27 cellular contexts compared by ENCODE assay signal in the genomic region with DNA sequence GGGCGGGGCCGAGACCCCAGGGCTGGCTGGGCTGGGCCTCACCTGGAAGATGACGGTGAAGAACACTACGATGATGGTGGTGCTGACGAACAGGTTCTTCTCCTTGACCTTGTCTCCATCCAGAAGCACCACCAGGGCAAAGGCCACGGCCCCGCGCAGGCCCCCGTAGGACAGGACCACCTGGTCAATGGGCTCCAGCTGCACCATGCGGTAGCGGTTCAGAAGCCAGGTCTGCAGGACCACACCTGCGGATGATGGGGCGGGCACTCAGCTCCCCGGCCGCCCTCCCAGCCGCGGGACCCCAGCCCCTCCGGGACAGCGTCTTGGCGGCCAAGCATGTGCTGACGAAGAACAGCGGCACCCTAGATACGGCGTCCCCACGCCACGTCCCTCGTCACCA.
"Had no signal": no experiment of that assay in that cellular context is flagged by ENCODE, and none has a peak within 500 bp of the region (broad histone marks: within the 10 kb centered on the region; RNA-seq: fewer than 3 reads in every experiment).

No MANE protein-coding gene starts in this region.

- H3K9me3 Mint-ChIP-seq: naive B cell; naive thymus-derived CD8-positive, alpha-beta T cell; natural killer cell treated with Interleukin-12 subunit alpha and Interleukin-12 subunit beta and Interleukin-15 and Interleukin-18, amount 100 ng/mL, for 72 hours; nephron progenitor cell; neural crest cell; stimulated activated effector memory CD8-positive, alpha-beta T cell treated with anti-CD3 and anti-CD28 coated beads, Interleukin-12 subunit alpha, Interleukin-12 subunit beta, amount 100 ng/mL, for 72 hours; stimulated activated naive CD8-positive, alpha-beta T cell treated with anti-CD3 and anti-CD28 coated beads, Interleukin-15, amount 100 ng/mL, for 72 hours had no signal

- H3K4me1 Mint-ChIP-seq: nephron progenitor cell, neural crest cell had no signal

- H3K27ac ChIP-seq: pancreas, prostate gland, right atrium auricular region, right lobe of liver, sigmoid colon, thoracic aorta, thyroid gland, upper lobe of left lung, vagina had no signal

- H3K4me1 ChIP-seq: pancreas, prostate gland, right lobe of liver, sigmoid colon, thyroid gland, vagina had no signal

- H3K36me3 ChIP-seq: pancreas, prostate gland, right atrium auricular region, right lobe of liver, sigmoid colon, thoracic aorta, thyroid gland, upper lobe of left lung, vagina had no signal

- H3K36me3 Mint-ChIP-seq: naive B cell; naive thymus-derived CD8-positive, alpha-beta T cell; natural killer cell treated with Interleukin-12 subunit alpha and Interleukin-12 subunit beta and Interleukin-15 and Interleukin-18, amount 100 ng/mL, for 72 hours; stimulated activated effector memory CD8-positive, alpha-beta T cell treated with anti-CD3 and anti-CD28 coated beads, Interleukin-12 subunit alpha, Interleukin-12 subunit beta, amount 100 ng/mL, for 72 hours had no signal

- H3K9me3 ChIP-seq: pancreas, prostate gland, right atrium auricular region, right lobe of liver, sigmoid colon, thoracic aorta, thyroid gland, tibial nerve, upper lobe of left lung, vagina had no signal

- H3K27me3 ChIP-seq: right lobe of liver, vagina had no signal

- DNase-seq: naive B cell; naive thymus-derived CD8-positive, alpha-beta T cell; nephron progenitor cell; occipital lobe; right lobe of liver; sigmoid colon; small intestine; stimulated activated CD4-positive, alpha-beta T cell treated with anti-CD3 and anti-CD28 coated beads, Interleukin-15, amount 100 ng/mL, for 24 hours; stimulated activated CD4-positive, alpha-beta T cell treated with anti-CD3 and anti-CD28 coated beads, Interleukin-2, amount 100 ng/mL, for 24 hours; stimulated activated CD4-positive, alpha-beta T cell treated with anti-CD3 and anti-CD28 coated beads, Interleukin-2, amount 100 ng/mL, for 48 hours; stimulated activated CD4-positive, alpha-beta T cell treated with anti-CD3 and anti-CD28 coated beads, Interleukin-4, amount 100 ng/mL, for 24 hours; stimulated activated naive CD4-positive, alpha-beta T cell; stimulated activated naive CD8-positive, alpha-beta T cell treated with anti-CD3 and anti-CD28 coated beads, Interleukin-15, amount 100 ng/mL, for 72 hours; stimulated activated naive CD8-positive, alpha-beta T cell treated with anti-CD3 and anti-CD28 coated beads, Interleukin-15, Interleukin-2, amounts not matched to agents 100 U/mL and 50 U/mL, for 24 hours; substantia nigra; thyroid gland; trophoblast cell had no signal

- H3K4me3 Mint-ChIP-seq: naive B cell; naive thymus-derived CD8-positive, alpha-beta T cell; natural killer cell treated with Interleukin-12 subunit alpha and Interleukin-12 subunit beta and Interleukin-15 and Interleukin-18, amount 100 ng/mL, for 72 hours; nephron progenitor cell; neural crest cell; stimulated activated effector memory CD8-positive, alpha-beta T cell treated with anti-CD3 and anti-CD28 coated beads, Interleukin-12 subunit alpha, Interleukin-12 subunit beta, amount 100 ng/mL, for 72 hours; stimulated activated naive CD8-positive, alpha-beta T cell treated with anti-CD3 and anti-CD28 coated beads, Interleukin-15, amount 100 ng/mL, for 72 hours had no signal

- ATAC-seq: naive thymus-derived CD8-positive, alpha-beta T cell; natural killer cell treated with Interleukin-12 subunit alpha and Interleukin-12 subunit beta and Interleukin-15 and Interleukin-18, amount 100 ng/mL, for 72 hours; pancreas; right lobe of liver; stimulated activated effector memory CD8-positive, alpha-beta T cell treated with anti-CD3 and anti-CD28 coated beads, Interleukin-12 subunit alpha, Interleukin-12 subunit beta, amount 100 ng/mL, for 72 hours; stimulated activated naive CD8-positive, alpha-beta T cell treated with anti-CD3 and anti-CD28 coated beads, Interleukin-15, amount 100 ng/mL, for 72 hours; stimulated activated naive CD8-positive, alpha-beta T cell treated with anti-CD3 and anti-CD28 coated beads, Interleukin-15, Interleukin-2, amounts not matched to agents 100 U/mL and 50 U/mL, for 24 hours had no signal

- H3K27ac Mint-ChIP-seq: naive B cell; naive thymus-derived CD8-positive, alpha-beta T cell; natural killer cell treated with Interleukin-12 subunit alpha and Interleukin-12 subunit beta and Interleukin-15 and Interleukin-18, amount 100 ng/mL, for 72 hours; nephron progenitor cell; stimulated activated effector memory CD8-positive, alpha-beta T cell treated with anti-CD3 and anti-CD28 coated beads, Interleukin-12 subunit alpha, Interleukin-12 subunit beta, amount 100 ng/mL, for 72 hours; stimulated activated naive CD8-positive, alpha-beta T cell treated with anti-CD3 and anti-CD28 coated beads, Interleukin-15, amount 100 ng/mL, for 72 hours had no signal

- H3K4me3 ChIP-seq: pancreas, prostate gland, right atrium auricular region, right lobe of liver, sigmoid colon, thoracic aorta, thyroid gland, tibial nerve, upper lobe of left lung, vagina had no signal
